17 cellular contexts compared by ENCODE assay signal in the genomic region with DNA sequence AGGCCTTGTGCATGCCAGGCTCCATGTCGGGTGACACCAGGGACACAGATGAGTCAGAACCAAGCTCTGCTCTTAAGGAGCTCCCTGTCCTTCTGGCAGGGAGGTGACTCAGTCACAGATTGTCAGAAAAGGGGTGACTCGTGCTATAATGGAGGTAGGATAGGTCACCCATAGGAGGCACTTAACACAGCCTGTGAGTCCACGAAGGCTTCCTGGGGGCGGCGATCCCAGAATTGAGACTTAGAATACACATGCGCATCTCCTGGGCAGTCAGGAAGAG. TPM values are rescaled to one million over a fixed set of nuclear protein-coding genes. Genes with fewer than 3 reads are reported as not detected.
DNase-seq lines count a peak whose midpoint lies in the region; ATAC-seq and TF ChIP-seq lines count a peak whose summit lies in the region.
"Had no signal": no experiment of that assay in that cellular context is flagged by ENCODE, and none has a peak within 500 bp of the region (broad histone marks: within the 10 kb centered on the region; RNA-seq: fewer than 3 reads in every experiment).

No MANE protein-coding gene starts in this region.

- intact Hi-C loops in HCT116 (cut with micrococcal nuclease): no loop called here
- intact Hi-C loops in activated T-helper 1 cell treated with anti-CD3 and anti-CD28 coated beads, Interleukin-12 subunit alpha, Interleukin-12 subunit beta, Interleukin-2, Interleukin-4 antibody, amounts not matched to agents 30 ng/mL and 10 ng/mL and 1 ng/mL, durations not matched to agents 14 hours and 24 hours and 36 hours (cut with micrococcal nuclease): no loop called here
- intact Hi-C loops in CD4-positive, alpha-beta memory T cell (cut with micrococcal nuclease): no loop called here

- H3K36me3 ChIP-seq in HCT116 (ENCODE audit: control insufficient read depth in 1 of 2, insufficient read depth in 2 of 2, low read length in 2 of 2): peaks cover 17 to 34% of the 10 kb centered on the region in 2 experiments
- H3K36me3 ChIP-seq in CD4-positive, alpha-beta memory T cell (ENCODE audit: insufficient read depth, low read length): peaks cover 49% of the 10 kb centered on the region

- H3K9me3 ChIP-seq in HCT116 (ENCODE audit: control insufficient read depth in 1 of 2, insufficient read depth in 1 of 2, low read depth in 1 of 2, low read length in 2 of 2): no peaks in the 10 kb centered on the region
- H3K9me3 ChIP-seq in CD4-positive, alpha-beta memory T cell (ENCODE audit: control insufficient read depth in 1 of 2, low read length in 2 of 2): no peaks in the 10 kb centered on the region
- H3K9me3 ChIP-seq: testis had no signal

- RAD21 ChIA-PET in HCT116 (lab: Charles Lee; ENCODE audit: low non-redundant PET in 1 of 2, low total read pairs in 2 of 2, uncharacterized antibody in 2 of 2, unreplicated experiment in 2 of 2): no interaction called here

- POLR2A ChIA-PET in HCT116 (lab: Charles Lee): interaction anchor here (1.1 kb wide), 1 partner anchor 152 kb away, joined by 4 read pairs; the partner anchor contains the start of gene SCAF1
- POLR2A ChIA-PET in CD4-positive, alpha-beta memory T cell (lab: Charles Lee; ENCODE audit: partially characterized antibody): interaction anchor here (0.6 kb wide), 1 partner anchor 680 kb away, joined by 3 read pairs; no protein-coding TSS in a partner anchor

- H3K27me3 Mint-ChIP-seq in activated T-helper 1 cell treated with anti-CD3 and anti-CD28 coated beads, Interleukin-12 subunit alpha, Interleukin-12 subunit beta, Interleukin-2, Interleukin-4 antibody, amounts not matched to agents 30 ng/mL and 10 ng/mL and 1 ng/mL, durations not matched to agents 14 hours and 24 hours and 36 hours (ENCODE audit: insufficient read depth): no peaks in the 10 kb centered on the region
- H3K27me3 Mint-ChIP-seq in CD4-positive, alpha-beta memory T cell: no peaks in the 10 kb centered on the region

- TF ChIP-seq RAD21 in HCT116 (IDR thresholded peaks at IDR 0.05; ENCODE audit: low read depth): no peak

- no peaks in the 10 kb centered on the region for H3K79me2 ChIP-seq in HCT116 (ENCODE audit: insufficient read depth, low read length)

- no peak overlapping the region for H3K4me3 ChIP-seq in HCT116 (replicated peaks in 1 of 2; ENCODE audit: low read depth in 1 of 2, low read length in 2 of 2)
- no peak overlapping the region for H3K4me3 ChIP-seq in CD4-positive, alpha-beta memory T cell (ENCODE audit: low read length in 2 of 2)
- H3K4me3 ChIP-seq: GM12878, testis had no signal

- CTCF ChIA-PET in HCT116 (lab: Charles Lee): interaction anchor here (0.7 to 1.2 kb wide), 2 partner anchors 11 to 126 kb away, joined by 3 read pairs; no protein-coding TSS in a partner anchor
- CTCF ChIA-PET in CD4-positive, alpha-beta memory T cell (lab: Charles Lee; ENCODE audit: partially characterized antibody): no interaction called here

- H3K9me3 Mint-ChIP-seq in activated T-helper 1 cell treated with anti-CD3 and anti-CD28 coated beads, Interleukin-12 subunit alpha, Interleukin-12 subunit beta, Interleukin-2, Interleukin-4 antibody, amounts not matched to agents 30 ng/mL and 10 ng/mL and 1 ng/mL, durations not matched to agents 14 hours and 24 hours and 36 hours: no peaks in the 10 kb centered on the region
- H3K9me3 Mint-ChIP-seq in CD4-positive, alpha-beta memory T cell: no peaks in the 10 kb centered on the region
- H3K9me3 Mint-ChIP-seq: H9 had no signal

- peak overlapping the region; percentile 35; the same call in 1 of the 2 replicates for H3K9ac ChIP-seq in HCT116 (ENCODE audit: low read length)

- H2AFZ ChIP-seq in HCT116 (ENCODE audit: low read depth, low read length, poor library complexity, severe bottlenecking): no peak overlapping the region

- H3K27me3 ChIP-seq in HCT116 (ENCODE audit: insufficient read depth, low read length): no peaks in the 10 kb centered on the region
- no peaks in the 10 kb centered on the region for H3K27me3 ChIP-seq in CD4-positive, alpha-beta memory T cell (ENCODE audit: insufficient read depth, low read length)
- H3K27me3 ChIP-seq: testis had no signal

- peak overlapping the region; percentile 61 for H3K27ac Mint-ChIP-seq in activated T-helper 1 cell treated with anti-CD3 and anti-CD28 coated beads, Interleukin-12 subunit alpha, Interleukin-12 subunit beta, Interleukin-2, Interleukin-4 antibody, amounts not matched to agents 30 ng/mL and 10 ng/mL and 1 ng/mL, durations not matched to agents 14 hours and 24 hours and 36 hours
- H3K27ac Mint-ChIP-seq in CD4-positive, alpha-beta memory T cell: peak overlapping the region in 1 of 7 donors; percentile 63

- H3K4me1 Mint-ChIP-seq in activated T-helper 1 cell treated with anti-CD3 and anti-CD28 coated beads, Interleukin-12 subunit alpha, Interleukin-12 subunit beta, Interleukin-2, Interleukin-4 antibody, amounts not matched to agents 30 ng/mL and 10 ng/mL and 1 ng/mL, durations not matched to agents 14 hours and 24 hours and 36 hours (ENCODE audit: low read depth): peaks cover 5% of the 10 kb centered on the region
- peaks cover 0 to 4% (median 1%) of the 10 kb centered on the region in 4 donors for H3K4me1 Mint-ChIP-seq in CD4-positive, alpha-beta memory T cell
- H3K4me1 Mint-ChIP-seq: H9 had no signal

- H3K4me3 Mint-ChIP-seq in activated T-helper 1 cell treated with anti-CD3 and anti-CD28 coated beads, Interleukin-12 subunit alpha, Interleukin-12 subunit beta, Interleukin-2, Interleukin-4 antibody, amounts not matched to agents 30 ng/mL and 10 ng/mL and 1 ng/mL, durations not matched to agents 14 hours and 24 hours and 36 hours: no peak overlapping the region
- H3K4me3 Mint-ChIP-seq in CD4-positive, alpha-beta memory T cell: no peak overlapping the region
- H3K4me3 Mint-ChIP-seq: H9 had no signal

- peak overlapping the region; percentile 57 for H3K27ac ChIP-seq in HCT116 (ENCODE audit: low read depth, low read length)
- no peak overlapping the region for H3K27ac ChIP-seq in CD4-positive, alpha-beta memory T cell (ENCODE audit: low read depth, low read length)
- H3K27ac ChIP-seq: 22Rv1 had no signal

- no peaks in the 10 kb centered on the region for H3K9me2 ChIP-seq in HCT116 (ENCODE audit: insufficient read depth)

- TF ChIP-seq CTCF in HCT116 (IDR thresholded peaks at IDR 0.05 in 2 of 3, conservative IDR thresholded peaks at IDR 0.05 in 1 of 3; ENCODE audit: borderline replicate concordance in 1 of 3, insufficient read depth in 1 of 3, low read depth in 2 of 3, low read length in 2 of 3): no peak

- peaks cover 3 to 14% of the 10 kb centered on the region in 2 experiments; a peak in 3 of 4 replicates for H3K4me1 ChIP-seq in HCT116 (ENCODE audit: control insufficient read depth in 1 of 2, insufficient read depth in 2 of 2, low read length in 2 of 2)
- H3K4me1 ChIP-seq in CD4-positive, alpha-beta memory T cell (ENCODE audit: insufficient read depth, low read length): no peaks in the 10 kb centered on the region

- ATAC-seq in HCT116: peak; percentile 89
- ATAC-seq: GM12878 had no signal

- H4K20me1 ChIP-seq in HCT116 (ENCODE audit: insufficient read depth): no peaks in the 10 kb centered on the region

- no TSS peak for BruUV-seq in HCT116 (replicated peaks; lab: Mats Ljungman, UMichigan)

- TF ChIP-seq POLR2A in HCT116 (IDR thresholded peaks at IDR 0.05; ENCODE audit: borderline replicate concordance, extremely low read depth, insufficient read depth, insufficient read length): no peak

- peak overlapping the region; percentile 64 for H3K4me2 ChIP-seq in HCT116 (ENCODE audit: low read length)

- peaks cover 23% of the 10 kb centered on the region for H3K36me3 Mint-ChIP-seq in activated T-helper 1 cell treated with anti-CD3 and anti-CD28 coated beads, Interleukin-12 subunit alpha, Interleukin-12 subunit beta, Interleukin-2, Interleukin-4 antibody, amounts not matched to agents 30 ng/mL and 10 ng/mL and 1 ng/mL, durations not matched to agents 14 hours and 24 hours and 36 hours (ENCODE audit: low read depth)
- H3K36me3 Mint-ChIP-seq in CD4-positive, alpha-beta memory T cell: peaks cover 24 to 73% of the 10 kb centered on the region in 2 donors

- DNase-seq in DMS53 (lab: John Stamatoyannopoulos, UW) (peak; percentile 47), DMS53 treated with DMSO at 0.1 percent for 48 hours (lab: John Stamatoyannopoulos, UW; ENCODE audit: unreplicated experiment) (no peak), HCT116 (ENCODE audit: low read depth, low spot score) (no peak), kidney tubule cell (ENCODE audit: low spot score) (peak; percentile 90), DMS 273 (lab: John Stamatoyannopoulos, UW; ENCODE audit: unreplicated experiment) (no peak), NCI-H1436 treated with DMSO at 0.1 percent for 48 hours (lab: John Stamatoyannopoulos, UW) (no peak)
- no peak for DNase-seq in activated T-helper 1 cell treated with anti-CD3 and anti-CD28 coated beads, Interleukin-12 subunit alpha, Interleukin-12 subunit beta, Interleukin-2, Interleukin-4 antibody, amounts not matched to agents 30 ng/mL and 10 ng/mL and 1 ng/mL, durations not matched to agents 14 hours and 24 hours and 36 hours (ENCODE audit: low spot score)
- no peak for DNase-seq in CD4-positive, alpha-beta memory T cell
- DNase-seq: DMS 273 treated with DMSO at 0.1 percent for 48 hours; erythroblast; H9; NCI-H2029; NK-92 treated with Interleukin-12 subunit alpha and Interleukin-12 subunit beta, amount 100 ng/mL, for 24 hours; T-helper 1 cell; testis had no signal

RNA-seq across cellular contexts. Expression of gene FUZ, which starts 19.6 kb away (rescaled TPM):
- total RNA-seq in HCT116 (2021; ENCODE audit: unreplicated experiment): 1.1 TPM
- 1.0 and 2.3 TPM in 2 replicates for polyA plus RNA-seq in HCT116 (2012)
- 14.0 and 18.8 TPM in 2 replicates for total RNA-seq in activated T-helper 1 cell treated with anti-CD3 and anti-CD28 coated beads, Interleukin-12 subunit alpha, Interleukin-12 subunit beta, Interleukin-2, Interleukin-4 antibody, amounts not matched to agents 30 ng/mL and 10 ng/mL and 1 ng/mL, durations not matched to agents 14 hours and 24 hours and 36 hours
- 10 to 100 TPM; 22.4 to 24.1 TPM for total RNA-seq in CD4-positive, alpha-beta memory T cell
- polyA plus RNA-seq in CD4-positive, alpha-beta memory T cell: 1 to 10 TPM; 4.9 to 7.4 TPM

RNA-seq across cellular contexts. Expression of gene MED25, which starts 24.6 kb away (rescaled TPM):
- 77.7 TPM for total RNA-seq in HCT116 (2021; ENCODE audit: unreplicated experiment)
- polyA plus RNA-seq in HCT116 (2012): 56.6 and 62.7 TPM in 2 replicates
- total RNA-seq in activated T-helper 1 cell treated with anti-CD3 and anti-CD28 coated beads, Interleukin-12 subunit alpha, Interleukin-12 subunit beta, Interleukin-2, Interleukin-4 antibody, amounts not matched to agents 30 ng/mL and 10 ng/mL and 1 ng/mL, durations not matched to agents 14 hours and 24 hours and 36 hours: 54.2 and 54.5 TPM in 2 replicates
- total RNA-seq in CD4-positive, alpha-beta memory T cell: 10 to 100 TPM; 41.8 to 48.8 TPM
- 10 to 100 TPM; 10.7 to 22.9 TPM for polyA plus RNA-seq in CD4-positive, alpha-beta memory T cell

RNA-seq across cellular contexts. Expression of gene AP2A1, which starts 26.7 kb away (rescaled TPM):
- 102 TPM for total RNA-seq in HCT116 (2021; ENCODE audit: unreplicated experiment)
- polyA plus RNA-seq in HCT116 (2012): 92.9 and 95.3 TPM in 2 replicates
- 61.1 and 63.6 TPM in 2 replicates for total RNA-seq in activated T-helper 1 cell treated with anti-CD3 and anti-CD28 coated beads, Interleukin-12 subunit alpha, Interleukin-12 subunit beta, Interleukin-2, Interleukin-4 antibody, amounts not matched to agents 30 ng/mL and 10 ng/mL and 1 ng/mL, durations not matched to agents 14 hours and 24 hours and 36 hours
- 10 to 100 TPM; 55.5 to 56.2 TPM for total RNA-seq in CD4-positive, alpha-beta memory T cell
- 1 to 10 TPM; 2.6 to 9.5 TPM for polyA plus RNA-seq in CD4-positive, alpha-beta memory T cell

RNA-seq across cellular contexts. Expression of gene TSKS, which starts 30.4 kb away (rescaled TPM):
- total RNA-seq in HCT116 (2021; ENCODE audit: unreplicated experiment): 0.76 TPM
- polyA plus RNA-seq in HCT116 (2012): 0.74 and 0.91 TPM in 2 replicates
- 1.3 and 2.0 TPM in 2 replicates for total RNA-seq in activated T-helper 1 cell treated with anti-CD3 and anti-CD28 coated beads, Interleukin-12 subunit alpha, Interleukin-12 subunit beta, Interleukin-2, Interleukin-4 antibody, amounts not matched to agents 30 ng/mL and 10 ng/mL and 1 ng/mL, durations not matched to agents 14 hours and 24 hours and 36 hours
- 1 to 10 TPM in 1 of 2 experiments, under 1 TPM in 1; 0.90 to 1.1 TPM for total RNA-seq in CD4-positive, alpha-beta memory T cell
- under 1 TPM; 0.16 to 0.56 TPM for polyA plus RNA-seq in CD4-positive, alpha-beta memory T cell
- total RNA-seq: GM12878 had no signal
- polyA plus RNA-seq: GM12878 had no signal

RNA-seq across cellular contexts. Expression of gene PTOV1, which starts 57.5 kb away (rescaled TPM):
- total RNA-seq in HCT116 (2021; ENCODE audit: unreplicated experiment): 236 TPM
- 179 and 183 TPM in 2 replicates for polyA plus RNA-seq in HCT116 (2012)
- 107 and 113 TPM in 2 replicates for total RNA-seq in activated T-helper 1 cell treated with anti-CD3 and anti-CD28 coated beads, Interleukin-12 subunit alpha, Interleukin-12 subunit beta, Interleukin-2, Interleukin-4 antibody, amounts not matched to agents 30 ng/mL and 10 ng/mL and 1 ng/mL, durations not matched to agents 14 hours and 24 hours and 36 hours
- total RNA-seq in CD4-positive, alpha-beta memory T cell: 100 to 1,000 TPM; 150 to 156 TPM
- 10 to 100 TPM; 40.7 to 57.9 TPM for polyA plus RNA-seq in CD4-positive, alpha-beta memory T cell

Comparison
In these comparisons a context has a peak if more than half of its experiments do, and no peak if none do; other contexts are left out.
1. DNase-seq: peak in DMS53 (single experiment) and kidney tubule cell (single experiment); none in DMS53 treated with DMSO at 0.1 percent for 48 hours (single experiment), HCT116 (single experiment), activated T-helper 1 cell treated with anti-CD3 and anti-CD28 coated beads, Interleukin-12 subunit alpha, Interleukin-12 subunit beta, Interleukin-2, Interleukin-4 antibody, amounts not matched to agents 30 ng/mL and 10 ng/mL and 1 ng/mL, durations not matched to agents 14 hours and 24 hours and 36 hours (single experiment), DMS 273 (single experiment), NCI-H1436 treated with DMSO at 0.1 percent for 48 hours (single experiment) and CD4-positive, alpha-beta memory T cell (0 of 5).